In the genomic region with DNA sequence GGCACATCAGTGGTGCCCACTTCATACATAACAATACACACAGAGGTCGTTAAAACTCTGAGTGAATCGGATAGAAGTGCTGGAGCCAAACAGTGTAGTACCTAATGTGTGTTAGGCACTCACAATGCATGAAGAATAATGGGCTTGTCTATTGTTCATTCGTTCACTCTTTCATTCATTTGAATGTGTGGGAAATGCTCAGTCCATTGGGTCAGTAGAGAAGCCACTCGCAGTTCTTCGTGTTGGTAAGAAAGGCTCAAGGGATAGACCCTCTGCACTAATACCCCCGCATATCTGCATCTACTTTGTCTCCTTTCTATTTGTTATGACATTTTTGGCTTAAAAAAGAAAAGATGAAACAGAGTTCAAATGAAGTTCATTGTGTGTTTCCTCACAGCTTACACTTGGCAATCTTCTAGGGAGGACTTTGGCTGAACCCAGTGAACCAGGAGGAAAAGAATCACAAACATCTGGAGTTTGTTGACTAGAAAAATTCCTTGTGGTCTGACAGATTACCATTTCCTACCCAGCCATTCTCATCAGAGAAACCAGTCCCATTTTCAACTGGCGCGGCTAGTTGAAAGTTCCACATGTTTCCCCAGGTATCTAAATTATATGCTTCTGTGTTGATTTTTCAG, we compare ENCODE assay signal across 10 cellular contexts. TPM values are rescaled to one million over a fixed set of nuclear protein-coding genes. Genes with fewer than 3 reads are reported as not detected.
DNase-seq lines count a peak whose midpoint lies in the region; ATAC-seq, FAIRE-seq and TF ChIP-seq lines count a peak whose summit lies in the region.
"Had no signal": no experiment of that assay in that cellular context is flagged by ENCODE, and none has a peak within 500 bp of the region (broad histone marks: within the 10 kb centered on the region; RNA-seq: fewer than 3 reads in every experiment).

No MANE protein-coding gene starts in this region.

- no peaks in the 10 kb centered on the region for H3K79me2 ChIP-seq in PC-3 (ENCODE audit: low read length)
- no peaks in the 10 kb centered on the region for H3K79me2 ChIP-seq in H9 (ENCODE audit: insufficient read depth, low read length)

- H3K23ac ChIP-seq in H9 (ENCODE audit: insufficient read length, low read depth, low read length) = no peak overlapping the region

- H2BK5ac ChIP-seq in H9 (ENCODE audit: insufficient read length, low read length) = no peak overlapping the region

- H3K27ac ChIP-seq in PC-3 (ENCODE audit: low read length) = peak overlapping the region; percentile 100
- peak overlapping the region; percentile 32 to 35 for H3K27ac ChIP-seq in mucosa of rectum (ENCODE audit: low read depth in 2 of 2, low read length in 2 of 2)
- H3K27ac ChIP-seq in H9 (ENCODE audit: insufficient read length, low read depth, low read length) = no peak overlapping the region

- H3K4me1 ChIP-seq in PC-3 (ENCODE audit: insufficient read depth, low read length) = peaks cover 86% of the 10 kb centered on the region
- H3K4me1 ChIP-seq in mucosa of rectum (ENCODE audit: control insufficient read depth in 2 of 2, insufficient read depth in 2 of 2, low read length in 2 of 2) = peaks cover 14 to 19% of the 10 kb centered on the region in 2 donors
- H3K4me1 ChIP-seq in H9 (ENCODE audit: insufficient read depth, low read length) = no peaks in the 10 kb centered on the region; the same call in 1 of the 2 replicates

- H3K36me3 Mint-ChIP-seq in H9 (ENCODE audit: insufficient read depth in 1 of 3, low read depth in 3 of 3) = no peaks in the 10 kb centered on the region

- CTCF ChIA-PET in PC-3 (lab: Charles Lee) = interaction anchor here (0.7 kb wide), 1 partner anchor 908 kb away, joined by 4 read pairs; no protein-coding TSS in a partner anchor

- H4K20me1 ChIP-seq in PC-3 (ENCODE audit: low read length) (no peaks in the 10 kb centered on the region), H9 (ENCODE audit: control insufficient read depth, insufficient read depth, insufficient read length) (no peaks in the 10 kb centered on the region)

- no peak overlapping the region for H4K91ac ChIP-seq in H9 (ENCODE audit: insufficient read length, low read depth, low read length)

- H3K27me3 ChIP-seq in PC-3 (ENCODE audit: low read length) (no peaks in the 10 kb centered on the region), mucosa of rectum (ENCODE audit: control insufficient read depth in 2 of 2, insufficient read depth in 2 of 2, low read length in 2 of 2) (no peaks in the 10 kb centered on the region), H9 (ENCODE audit: insufficient read depth, low read length) (no peaks in the 10 kb centered on the region)

- no CpG with 5 or more reads among the region's 8 CpGs for WGBS in H9 (ENCODE audit: extremely low coverage, insufficient read length, low lambda C conversion rate)

- H2BK15ac ChIP-seq in H9 (ENCODE audit: low read depth, low read length) = no peak overlapping the region

- TF ChIP-seq CTCF in PC-3 (conservative IDR thresholded peaks at IDR 0.05; ENCODE audit: low read depth, low read length) (no peak), epithelial cell of proximal tubule (conservative IDR thresholded peaks at IDR 0.05; ENCODE audit: low read depth, low read length) (no peak), H9 (conservative IDR thresholded peaks at IDR 0.05) (no peak)

- intact Hi-C loops in PC-3 (cut with micrococcal nuclease) = no loop called here

- H4K8ac ChIP-seq in H9 (replicated peaks; ENCODE audit: insufficient read length, low read depth, low read length) = no peak overlapping the region

- no peaks in the 10 kb centered on the region for H3K9me3 Mint-ChIP-seq in H9

- H3K4me3 Mint-ChIP-seq in H9 = no peak overlapping the region

- H3K9ac ChIP-seq in PC-3 (ENCODE audit: low read length) = peak overlapping the region; percentile 96
- H3K9ac ChIP-seq in mucosa of rectum (ENCODE audit: low read depth in 1 of 2, low read length in 2 of 2) = no peak overlapping the region
- no peak overlapping the region for H3K9ac ChIP-seq in H9 (ENCODE audit: extremely low read depth, insufficient read length, low read length)

- POLR2A ChIA-PET in PC-3 (lab: Charles Lee; ENCODE audit: unreplicated experiment) = no interaction called here

- H3K18ac ChIP-seq in H9 (ENCODE audit: insufficient read length, low read depth, low read length) = no peak overlapping the region

- no peak overlapping the region for H3T11ph ChIP-seq in H9 (ENCODE audit: low read length)

- no peak overlapping the region for H2BK120ac ChIP-seq in H9 (ENCODE audit: low read depth, low read length, poor library complexity, severe bottlenecking)

- H2AFZ ChIP-seq in PC-3 (ENCODE audit: low read length) = no peak overlapping the region
- H2AFZ ChIP-seq in H9 (ENCODE audit: low read length) = no peak overlapping the region

- H4K5ac ChIP-seq in H9 (ENCODE audit: insufficient read length, low read depth, low read length) = no peak overlapping the region

- H3K4me2 ChIP-seq in PC-3 (ENCODE audit: low read length) (peak overlapping the region; percentile 48), H9 (ENCODE audit: insufficient read depth, insufficient read length, low read length) (no peak overlapping the region)

- no peak overlapping the region for H3K27ac Mint-ChIP-seq in H9

- H3K56ac ChIP-seq in H9 (ENCODE audit: insufficient read length, low read depth, low read length) = no peak overlapping the region

- H3K23me2 ChIP-seq in H9 (ENCODE audit: insufficient read length, low read depth, low read length, poor library complexity, severe bottlenecking) = no peaks in the 10 kb centered on the region

- no peak overlapping the region for H3K4ac ChIP-seq in H9 (ENCODE audit: low read depth, low read length)

- H3K9me3 ChIP-seq in PC-3 (ENCODE audit: low read length) = no peaks in the 10 kb centered on the region
- H3K9me3 ChIP-seq in mucosa of rectum (ENCODE audit: control insufficient read depth in 2 of 2, low read length in 2 of 2) = no peaks in the 10 kb centered on the region
- H3K9me3 ChIP-seq in H9 (ENCODE audit: control insufficient read depth, low read depth, low read length) = no peaks in the 10 kb centered on the region

- DNase-seq in PC-3 = peak; percentile 85
- peak; percentile 90 for DNase-seq in epithelial cell of proximal tubule (ENCODE audit: low read depth)
- peak; percentile 34 for DNase-seq in urothelium cell line (ENCODE audit: low spot score)
- DNase-seq in H9 = no peak
- DNase-seq in stimulated activated CD4-positive, alpha-beta T cell treated with anti-CD3 and anti-CD28 coated beads, Interleukin-4, amount 100 ng/mL, for 1 hour = no peak
- DNase-seq: activated CD4-positive, CD25-positive, alpha-beta regulatory T cell; NCI-H2171 treated with DMSO at 0.1 percent for 48 hours had no signal

- no peaks in the 10 kb centered on the region for H3K9me2 ChIP-seq in PC-3 (replicated peaks; ENCODE audit: low read length)

- H3K27me3 Mint-ChIP-seq in H9 (ENCODE audit: low read depth) = no peaks in the 10 kb centered on the region

- H3F3A ChIP-seq in PC-3 (ENCODE audit: low read length, unreplicated experiment) = peaks cover 7% of the 10 kb centered on the region

- H3K36me3 ChIP-seq in PC-3 (ENCODE audit: low read depth, low read length) = no peaks in the 10 kb centered on the region
- no peaks in the 10 kb centered on the region for H3K36me3 ChIP-seq in mucosa of rectum (ENCODE audit: control insufficient read depth in 2 of 2, insufficient read depth in 2 of 2, low read length in 2 of 2)

- H2BK20ac ChIP-seq in H9 (ENCODE audit: low read depth, low read length, poor library complexity, severe bottlenecking) = no peak overlapping the region

- no TSS peak for BruUV-seq in PC-3 (replicated peaks; lab: Mats Ljungman, UMichigan)

- peaks cover 28 to 29% of the 10 kb centered on the region in 2 experiments for H3K4me1 Mint-ChIP-seq in H9

- no peak overlapping the region for H2AK5ac ChIP-seq in H9 (ENCODE audit: insufficient read length, low read length)

- peak; percentile 23; the same call in 1 of the 2 replicates for ATAC-seq in PC-3
- ATAC-seq in HG02759 (IDR thresholded peaks at IDR 0.05; ENCODE audit: unreplicated experiment) = no peak

- H3K14ac ChIP-seq in H9 (ENCODE audit: insufficient read depth, low read length) = no peak overlapping the region

- H3K79me1 ChIP-seq in H9 (ENCODE audit: insufficient read depth, low read depth, low read length, poor library complexity, severe bottlenecking) = no peaks in the 10 kb centered on the region

- H2BK12ac ChIP-seq in H9 (ENCODE audit: insufficient read length, low read depth, low read length) = no peak overlapping the region

- H3K4me3 ChIP-seq in PC-3 (ENCODE audit: low read length) (no peak overlapping the region), epithelial cell of proximal tubule (ENCODE audit: low read depth, low read length) (peak overlapping the region; percentile 1), mucosa of rectum (ENCODE audit: low read length in 2 of 2) (peak overlapping the region in 1 of 2 donors; percentile 2)

- no peak for FAIRE-seq in urothelium cell line (lab: Jason Lieb, UNC)
- FAIRE-seq: GM18507 had no signal

RNA-seq across cellular contexts. Expression of a gene that starts 32.9 kb away (rescaled TPM):
- total RNA-seq in PC-3 (2014; rRNA removed) = 45.2 and 45.3 TPM in 2 replicates
- total RNA-seq in epithelial cell of proximal tubule = 27.8 and 32.8 TPM in 2 replicates
- total RNA-seq in H9 (2021) = 9.5 and 10.4 TPM in 2 replicates

RNA-seq across cellular contexts. Expression of a gene that starts 36.7 kb away (rescaled TPM):
- total RNA-seq in PC-3 (2014; rRNA removed) = 0.73 TPM in 1 of 2 replicates, not detected in the other
- total RNA-seq in epithelial cell of proximal tubule = 9.8 and 10.4 TPM in 2 replicates
- 0.72 and 0.81 TPM in 2 replicates for total RNA-seq in H9 (2021)

Comparison
In these comparisons a context has a peak if more than half of its experiments do, and no peak if none do; other contexts are left out.
1. DNase-seq: peak in PC-3 (single experiment), epithelial cell of proximal tubule (single experiment) and urothelium cell line (single experiment); none in H9 (single experiment) and stimulated activated CD4-positive, alpha-beta T cell treated with anti-CD3 and anti-CD28 coated beads, Interleukin-4, amount 100 ng/mL, for 1 hour (single experiment).